In the genomic region with DNA sequence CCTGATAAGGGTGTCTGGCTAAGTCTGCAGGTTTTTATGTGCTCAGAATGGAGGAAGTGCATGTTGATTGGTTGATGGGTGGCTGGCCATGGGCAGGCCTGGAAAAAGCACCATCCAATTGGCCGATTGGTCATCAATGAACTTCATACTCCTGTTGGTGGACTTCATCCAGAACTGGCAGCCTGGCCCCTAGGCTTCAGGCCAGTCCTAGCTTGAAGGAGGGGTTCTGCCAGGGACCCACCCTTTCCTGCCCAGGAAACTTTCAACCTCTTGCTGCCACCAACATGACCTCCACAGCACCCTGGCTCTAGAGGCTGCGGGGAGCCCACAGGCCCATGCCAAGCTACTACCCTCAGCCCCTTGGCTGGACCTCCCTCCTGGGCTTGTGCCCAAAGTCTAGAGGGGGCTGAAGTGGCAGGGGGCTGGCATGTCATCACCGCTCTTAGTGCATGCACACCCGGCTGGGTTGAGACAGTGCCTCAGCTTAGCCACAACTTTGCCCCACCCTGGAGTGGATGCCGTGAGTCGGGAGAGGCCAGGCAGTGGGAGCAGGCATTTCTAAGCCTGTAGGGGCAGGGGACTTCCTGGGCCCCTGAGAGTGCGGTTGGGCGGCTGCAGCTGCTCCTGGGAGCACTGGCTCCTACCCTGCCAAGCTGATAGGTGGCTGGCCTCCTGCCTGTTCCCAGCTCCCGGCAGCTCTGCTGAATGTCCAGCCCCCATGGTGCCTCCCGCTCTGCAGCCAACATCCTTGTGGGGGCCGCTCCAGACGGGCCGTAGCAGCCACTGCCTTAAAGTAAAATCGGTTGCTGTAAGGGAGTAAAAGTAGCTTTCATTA, we compare ENCODE assay signal across 1 cellular context.
TF ChIP-seq lines count a peak whose summit lies in the region.

No MANE protein-coding gene starts in this region.

TF ChIP-seq in GM23338, 12 proteins besides CTCF, POLR2A, EP300 and RAD21 (continued from another document):
- TF ChIP-seq, protein P1, sequence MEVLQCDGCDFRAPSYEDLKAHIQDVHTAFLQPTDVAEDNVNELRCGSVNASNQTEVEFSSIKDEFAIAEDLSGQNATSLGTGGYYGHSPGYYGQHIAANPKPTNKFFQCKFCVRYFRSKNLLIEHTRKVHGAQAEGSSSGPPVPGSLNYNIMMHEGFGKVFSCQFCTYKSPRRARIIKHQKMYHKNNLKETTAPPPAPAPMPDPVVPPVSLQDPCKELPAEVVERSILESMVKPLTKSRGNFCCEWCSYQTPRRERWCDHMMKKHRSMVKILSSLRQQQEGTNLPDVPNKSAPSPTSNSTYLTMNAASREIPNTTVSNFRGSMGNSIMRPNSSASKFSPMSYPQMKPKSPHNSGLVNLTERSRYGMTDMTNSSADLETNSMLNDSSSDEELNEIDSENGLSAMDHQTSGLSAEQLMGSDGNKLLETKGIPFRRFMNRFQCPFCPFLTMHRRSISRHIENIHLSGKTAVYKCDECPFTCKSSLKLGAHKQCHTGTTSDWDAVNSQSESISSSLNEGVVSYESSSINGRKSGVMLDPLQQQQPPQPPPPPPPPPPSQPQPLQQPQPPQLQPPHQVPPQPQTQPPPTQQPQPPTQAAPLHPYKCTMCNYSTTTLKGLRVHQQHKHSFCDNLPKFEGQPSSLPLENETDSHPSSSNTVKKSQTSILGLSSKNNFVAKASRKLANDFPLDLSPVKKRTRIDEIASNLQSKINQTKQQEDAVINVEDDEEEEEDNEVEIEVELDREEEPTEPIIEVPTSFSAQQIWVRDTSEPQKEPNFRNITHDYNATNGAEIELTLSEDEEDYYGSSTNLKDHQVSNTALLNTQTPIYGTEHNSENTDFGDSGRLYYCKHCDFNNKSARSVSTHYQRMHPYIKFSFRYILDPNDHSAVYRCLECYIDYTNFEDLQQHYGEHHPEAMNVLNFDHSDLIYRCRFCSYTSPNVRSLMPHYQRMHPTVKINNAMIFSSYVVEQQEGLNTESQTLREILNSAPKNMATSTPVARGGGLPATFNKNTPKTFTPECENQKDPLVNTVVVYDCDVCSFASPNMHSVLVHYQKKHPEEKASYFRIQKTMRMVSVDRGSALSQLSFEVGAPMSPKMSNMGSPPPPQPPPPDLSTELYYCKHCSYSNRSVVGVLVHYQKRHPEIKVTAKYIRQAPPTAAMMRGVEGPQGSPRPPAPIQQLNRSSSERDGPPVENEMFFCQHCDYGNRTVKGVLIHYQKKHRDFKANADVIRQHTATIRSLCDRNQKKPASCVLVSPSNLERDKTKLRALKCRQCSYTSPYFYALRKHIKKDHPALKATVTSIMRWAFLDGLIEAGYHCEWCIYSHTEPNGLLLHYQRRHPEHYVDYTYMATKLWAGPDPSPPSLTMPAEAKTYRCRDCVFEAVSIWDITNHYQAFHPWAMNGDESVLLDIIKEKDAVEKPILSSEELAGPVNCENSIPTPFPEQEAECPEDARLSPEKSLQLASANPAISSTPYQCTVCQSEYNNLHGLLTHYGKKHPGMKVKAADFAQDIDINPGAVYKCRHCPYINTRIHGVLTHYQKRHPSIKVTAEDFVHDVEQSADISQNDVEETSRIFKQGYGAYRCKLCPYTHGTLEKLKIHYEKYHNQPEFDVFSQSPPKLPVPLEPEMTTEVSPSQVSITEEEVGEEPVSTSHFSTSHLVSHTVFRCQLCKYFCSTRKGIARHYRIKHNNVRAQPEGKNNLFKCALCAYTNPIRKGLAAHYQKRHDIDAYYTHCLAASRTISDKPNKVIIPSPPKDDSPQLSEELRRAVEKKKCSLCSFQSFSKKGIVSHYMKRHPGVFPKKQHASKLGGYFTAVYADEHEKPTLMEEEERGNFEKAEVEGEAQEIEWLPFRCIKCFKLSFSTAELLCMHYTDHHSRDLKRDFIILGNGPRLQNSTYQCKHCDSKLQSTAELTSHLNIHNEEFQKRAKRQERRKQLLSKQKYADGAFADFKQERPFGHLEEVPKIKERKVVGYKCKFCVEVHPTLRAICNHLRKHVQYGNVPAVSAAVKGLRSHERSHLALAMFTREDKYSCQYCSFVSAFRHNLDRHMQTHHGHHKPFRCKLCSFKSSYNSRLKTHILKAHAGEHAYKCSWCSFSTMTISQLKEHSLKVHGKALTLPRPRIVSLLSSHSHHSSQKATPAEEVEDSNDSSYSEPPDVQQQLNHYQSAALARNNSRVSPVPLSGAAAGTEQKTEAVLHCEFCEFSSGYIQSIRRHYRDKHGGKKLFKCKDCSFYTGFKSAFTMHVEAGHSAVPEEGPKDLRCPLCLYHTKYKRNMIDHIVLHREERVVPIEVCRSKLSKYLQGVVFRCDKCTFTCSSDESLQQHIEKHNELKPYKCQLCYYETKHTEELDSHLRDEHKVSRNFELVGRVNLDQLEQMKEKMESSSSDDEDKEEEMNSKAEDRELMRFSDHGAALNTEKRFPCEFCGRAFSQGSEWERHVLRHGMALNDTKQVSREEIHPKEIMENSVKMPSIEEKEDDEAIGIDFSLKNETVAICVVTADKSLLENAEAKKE (CRISPR knock-in tag; IDR thresholded peaks at IDR 0.05), result no peak
